Comparison of ENCODE assay signal across 28 cellular contexts in the genomic region with DNA sequence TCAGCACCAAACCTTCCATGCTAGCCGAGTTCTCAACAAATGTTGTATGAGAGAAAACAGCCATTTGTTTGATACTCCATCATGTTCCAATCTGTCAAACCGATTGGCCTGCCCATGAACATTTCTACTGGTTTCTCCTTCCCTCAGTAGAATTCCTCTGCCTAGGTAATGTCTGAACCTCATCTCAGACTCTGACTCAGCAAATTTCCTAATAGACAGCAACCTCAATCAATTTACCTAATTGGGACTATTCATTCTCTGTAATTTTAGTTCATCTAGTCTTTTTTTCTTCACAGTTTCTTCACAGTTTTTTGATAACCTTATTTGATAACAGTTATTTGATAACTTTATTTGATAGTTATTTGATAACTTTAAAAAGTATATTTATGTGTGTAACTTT.
"Had no signal": no experiment of that assay in that cellular context is flagged by ENCODE, and none has a peak within 500 bp of the region (broad histone marks: within the 10 kb centered on the region; RNA-seq: fewer than 3 reads in every experiment).

No MANE protein-coding gene starts in this region.

- H3K4me3 ChIP-seq: coronary artery, dorsolateral prefrontal cortex, esophagus squamous epithelium, gastrocnemius medialis, heart right ventricle, left lung, lower lobe of right lung, mucosa of descending colon had no signal

- H3K4me1 Mint-ChIP-seq: naive B cell had no signal

- H3K27ac Mint-ChIP-seq: mesothelial cell of epicardium, naive B cell had no signal

- H3K4me3 Mint-ChIP-seq: mesothelial cell of epicardium, naive B cell had no signal

- H3K9me3 ChIP-seq: esophagus squamous epithelium, gastrocnemius medialis, lower lobe of right lung had no signal

- H3K27me3 ChIP-seq: dorsolateral prefrontal cortex, esophagus squamous epithelium, gastrocnemius medialis, heart right ventricle, left lung had no signal

- H3K27me3 Mint-ChIP-seq: naive B cell had no signal

- DNase-seq: dermis blood vessel endothelial cell; dorsolateral prefrontal cortex; effector CD4-positive, alpha-beta T cell; effector memory CD4-positive, alpha-beta T cell; erythroblast; esophagus squamous epithelium; foreskin fibroblast; foreskin melanocyte; gastrocnemius medialis; glutamatergic neuron; head of caudate nucleus; heart right ventricle; hippocampal formation; left cardiac atrium; left lung; left ventricle myocardium superior; lower lobe of right lung; mesenchymal stem cell; mucosa of descending colon; naive B cell had no signal

- ATAC-seq: esophagus mucosa, gastrocnemius medialis, heart right ventricle, left cardiac atrium, left lung, left ventricle myocardium superior, lower lobe of right lung, mucosa of descending colon had no signal

- FAIRE-seq: colon, endometrium, islet of Langerhans, keratinocyte had no signal

- H3K36me3 Mint-ChIP-seq: mesothelial cell of epicardium, naive B cell had no signal

- H3K4me1 ChIP-seq: esophagus squamous epithelium, gastrocnemius medialis, heart right ventricle, left lung, lower lobe of right lung had no signal

- H3K27ac ChIP-seq: coronary artery, dorsolateral prefrontal cortex, epithelial cell of prostate, esophagus squamous epithelium, gastrocnemius medialis, heart right ventricle, left lung, lower lobe of right lung had no signal

- H3K36me3 ChIP-seq: esophagus squamous epithelium, gastrocnemius medialis, heart right ventricle, left lung, lower lobe of right lung had no signal
